1 cellular context compared by ENCODE assay signal in the genomic region with DNA sequence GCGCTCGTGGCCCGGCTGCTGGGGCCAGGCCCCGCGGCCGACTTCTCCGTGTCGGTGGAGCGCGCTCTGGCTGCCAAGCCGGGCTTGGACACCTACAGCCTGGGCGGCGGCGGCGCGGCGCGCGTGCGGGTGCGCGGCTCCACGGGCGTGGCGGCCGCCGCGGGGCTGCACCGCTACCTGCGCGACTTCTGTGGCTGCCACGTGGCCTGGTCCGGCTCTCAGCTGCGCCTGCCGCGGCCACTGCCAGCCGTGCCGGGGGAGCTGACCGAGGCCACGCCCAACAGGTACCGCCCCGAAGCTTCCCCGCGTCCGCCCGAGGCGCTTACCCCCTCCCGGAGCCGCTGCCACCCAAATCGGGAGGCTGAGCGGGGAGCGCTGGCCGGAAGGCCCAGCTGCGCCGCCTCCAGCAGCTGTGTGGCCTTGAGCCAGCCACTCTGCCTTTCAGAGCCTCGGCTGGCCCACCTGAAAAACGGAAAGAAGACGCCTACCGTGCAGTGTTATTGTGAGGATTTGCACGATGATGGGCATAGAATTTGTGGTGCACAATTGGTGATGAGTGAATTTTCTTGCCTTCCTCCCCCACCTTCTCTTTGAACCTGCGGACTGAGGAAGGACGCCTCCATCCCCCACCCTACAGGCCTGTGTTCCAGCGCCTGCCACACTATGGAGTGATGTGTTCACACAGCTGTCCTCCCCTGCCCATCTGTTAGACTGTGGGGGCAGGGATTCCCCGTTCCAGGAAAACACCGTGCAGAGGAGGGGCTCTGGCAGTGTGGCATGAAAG.
TF ChIP-seq lines count a peak whose summit lies in the region.

No MANE protein-coding gene starts in this region.

TF ChIP-seq in GM12878, 131 proteins besides CTCF, POLR2A, EP300 and RAD21 (continued from another document):
- TF ChIP-seq SIN3A (IDR thresholded peaks at IDR 0.05; ENCODE audit: low read depth, low read length), result peak; percentile 71; the same call in 1 of the 2 replicates
- 0 out of 4 replicates have a peak, but pooled peaks of 1 of the 2 experiments have one; percentile 10 for TF ChIP-seq ETV6 (conservative IDR thresholded peaks at IDR 0.05 in 1 of 2, IDR thresholded peaks at IDR 0.05 in 1 of 2; ENCODE audit: borderline replicate concordance in 1 of 2, low read depth in 1 of 2)
- TF ChIP-seq SREBF1 (IDR thresholded peaks at IDR 0.05; ENCODE audit: low read length), result no peak
- no peak for TF ChIP-seq CBFB (IDR thresholded peaks at IDR 0.05; ENCODE audit: low read depth)
- TF ChIP-seq MTA2 (IDR thresholded peaks at IDR 0.05; ENCODE audit: low read depth), result no peak
- no peak for TF ChIP-seq PRDM15 (CRISPR knock-in tag; IDR thresholded peaks at IDR 0.05)
- no peak for TF ChIP-seq EED (IDR thresholded peaks at IDR 0.05; ENCODE audit: low read depth)
- no peak for TF ChIP-seq RBBP5 (conservative IDR thresholded peaks at IDR 0.05)
- peak; percentile 6 for TF ChIP-seq SP1 (IDR thresholded peaks at IDR 0.05; ENCODE audit: low read depth, low read length)
- 0 out of 2 replicates have a peak, but pooled peaks have one; percentile 69 for TF ChIP-seq BCLAF1 (IDR thresholded peaks at IDR 0.05)
- 0 out of 2 replicates have a peak, but pooled peaks have one; percentile 71 for TF ChIP-seq ZSCAN29 (IDR thresholded peaks at IDR 0.05)
